ENCODE assay signal across 8 cellular contexts in genomic region chr5:14872070-14872989, GRCh38. TPM values are rescaled to one million over a fixed set of nuclear protein-coding genes. Genes with fewer than 3 reads are reported as not detected.
A peak's percentile ranks its signal among the peaks of the same experiment; 100 is the strongest.
DNase-seq lines count a peak whose midpoint lies in the region; ATAC-seq and TF ChIP-seq lines count a peak whose summit lies in the region.

No MANE protein-coding gene starts in this region.

- H3K27me3 Mint-ChIP-seq in T-cell, result no peaks in the 10 kb centered on the region

- peak overlapping the region; percentile 57 for H3K4me3 ChIP-seq in retinal pigment epithelial cell (ENCODE audit: low read length)

- H3K4me1 Mint-ChIP-seq in T-cell, result peaks cover 33 to 34% (median 34%) of the 10 kb centered on the region in 3 donors

- peaks cover 2% of the 10 kb centered on the region for H3K36me3 Mint-ChIP-seq in T-cell

- peak overlapping the region; percentile 87 to 90 (median 88) for H3K4me3 Mint-ChIP-seq in T-cell

- POLR2A ChIA-PET in T-cell (lab: Charles Lee), result interaction anchor here in 1 of 2 donors (1.5 kb wide), 1 partner anchor 120 kb away, joined by 6 read pairs; no protein-coding TSS in a partner anchor

- peak; percentile 47 for ATAC-seq in GM19455 (IDR thresholded peaks at IDR 0.05; ENCODE audit: unreplicated experiment)
- peak; percentile 26 for ATAC-seq in HG03558 (IDR thresholded peaks at IDR 0.05; ENCODE audit: extremely low read depth, unreplicated experiment)
- peak; percentile 28 to 36 (median 30) for ATAC-seq in T-cell (replicated peaks in 1 of 4)

- DNase-seq in CD1c-positive myeloid dendritic cell (ENCODE audit: extremely low spot score), result peak; percentile 71
- DNase-seq in T-cell, result peak in 33 of 34 experiments; percentile 9 to 67 (median 42)
- DNase-seq in anterior cingulate cortex (lab: John Stamatoyannopoulos, UW), result peak in 54 of 58 donors; percentile 9 to 85 (median 62)
- DNase-seq in hippocampal formation (lab: John Stamatoyannopoulos, UW), result peak; percentile 69 to 71
- DNase-seq in retinal pigment epithelial cell (ENCODE audit: low read depth), result no peak
- no peak for DNase-seq in amniotic stem cell (lab: John Stamatoyannopoulos, UW)

- no peak for TF ChIP-seq CTCF in retinal pigment epithelial cell (conservative IDR thresholded peaks at IDR 0.05; ENCODE audit: low read depth, low read length)

- CTCF ChIA-PET in T-cell (lab: Charles Lee), result interaction anchor here in 1 of 2 donors (1.0 to 1.6 kb wide), 6 partner anchors 26 to 187 kb away, joined by 3 to 5 read pairs (median 4); no protein-coding TSS in a partner anchor

- H3K27ac Mint-ChIP-seq in T-cell, result peak overlapping the region; percentile 91

- no peaks in the 10 kb centered on the region for H3K9me3 Mint-ChIP-seq in T-cell

RNA-seq across cellular contexts. Expression of gene ANKH, which starts 0.8 kb away (rescaled TPM):
- total RNA-seq in T-cell, result 100 to 1,000 TPM in 4 of 5 donors, 10 to 100 TPM in 1; 98.9 to 200 (median 167) TPM

Comparison
In these comparisons a context has a peak if more than half of its experiments do, and no peak if none do; other contexts are left out.
1. DNase-seq: peak in CD1c-positive myeloid dendritic cell (single experiment), T-cell (33 of 34), anterior cingulate cortex (54 of 58) and hippocampal formation (2 of 2); none in retinal pigment epithelial cell (single experiment) and amniotic stem cell (single experiment).
2. Peak in every context shown above with its lines, with median percentiles within 50 percentile points of each other: ATAC-seq.